15 cellular contexts compared by ENCODE assay signal in the genomic region with DNA sequence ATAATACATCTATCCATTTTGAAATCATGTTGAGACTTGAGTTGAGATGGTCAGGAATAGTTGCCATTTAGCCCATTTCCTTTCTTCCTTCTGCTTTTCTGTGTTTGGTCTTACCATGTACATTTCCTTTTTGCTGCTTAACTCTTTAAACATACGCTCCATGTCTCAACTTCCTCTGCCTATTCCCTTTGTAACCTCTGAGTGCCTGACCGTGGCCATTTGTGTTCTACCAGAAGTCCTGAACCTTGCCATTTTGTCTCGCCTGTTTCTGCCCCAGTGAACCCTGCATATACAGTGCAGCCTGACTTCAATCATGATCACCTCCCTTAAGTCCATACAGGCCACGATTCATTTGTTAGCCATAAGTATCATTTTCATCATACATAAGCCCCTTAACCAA.
A peak's percentile ranks its signal among the peaks of the same experiment; 100 is the strongest.
DNase-seq lines count a peak whose midpoint lies in the region; ATAC-seq, FAIRE-seq and TF ChIP-seq lines count a peak whose summit lies in the region.
"Had no signal": no experiment of that assay in that cellular context is flagged by ENCODE, and none has a peak within 500 bp of the region (broad histone marks: within the 10 kb centered on the region; RNA-seq: fewer than 3 reads in every experiment).

No MANE protein-coding gene starts in this region.

- H3K27ac ChIP-seq in lower lobe of right lung = no peak overlapping the region
- no peak overlapping the region for H3K27ac ChIP-seq in neural progenitor cell
- H3K27ac ChIP-seq: esophagus muscularis mucosa, pancreas, thoracic aorta had no signal

- H3K9me3 ChIP-seq in lower lobe of right lung (no peaks in the 10 kb centered on the region), neural progenitor cell (ENCODE audit: low read depth) (no peaks in the 10 kb centered on the region)
- H3K9me3 ChIP-seq: esophagus muscularis mucosa, pancreas, thoracic aorta had no signal

- H3K9me3 Mint-ChIP-seq in brain (no peaks in the 10 kb centered on the region), neural progenitor cell (no peaks in the 10 kb centered on the region)
- H3K9me3 Mint-ChIP-seq: activated naive CD8-positive, alpha-beta T cell treated with anti-CD3 and anti-CD28 coated beads, Interleukin-2, amount 10 ng/mL, durations not matched to agents 7 days and 5 days; memory B cell had no signal

- H3K4me3 Mint-ChIP-seq in brain (peak overlapping the region in 4 of 5 experiments; percentile 6 to 76 (median 62)), neural progenitor cell (no peak overlapping the region)
- H3K4me3 Mint-ChIP-seq: activated naive CD8-positive, alpha-beta T cell treated with anti-CD3 and anti-CD28 coated beads, Interleukin-2, amount 10 ng/mL, durations not matched to agents 7 days and 5 days; memory B cell had no signal

- H3K4me3 ChIP-seq in lower lobe of right lung = no peak overlapping the region
- H3K4me3 ChIP-seq in neural progenitor cell = no peak overlapping the region
- H3K4me3 ChIP-seq: esophagus muscularis mucosa, pancreas, thoracic aorta had no signal

- peaks cover 4% of the 10 kb centered on the region for H3K36me3 Mint-ChIP-seq in brain
- no peaks in the 10 kb centered on the region for H3K36me3 Mint-ChIP-seq in neural progenitor cell

- H3K79me2 ChIP-seq in neural progenitor cell (ENCODE audit: low read depth) = no peaks in the 10 kb centered on the region

- no peak overlapping the region for H2AFZ ChIP-seq in neural progenitor cell (replicated peaks)

- H3F3A ChIP-seq in neural progenitor cell (ENCODE audit: low read depth) = no peaks in the 10 kb centered on the region

- H3K9ac ChIP-seq in neural progenitor cell = no peak overlapping the region

- no peak overlapping the region for H3K4me2 ChIP-seq in neural progenitor cell

- H3K4me1 ChIP-seq in lower lobe of right lung (peaks cover 34% of the 10 kb centered on the region), neural progenitor cell (peaks cover 15% of the 10 kb centered on the region)

- H3K36me3 ChIP-seq in lower lobe of right lung (no peaks in the 10 kb centered on the region), neural progenitor cell (no peaks in the 10 kb centered on the region)
- H3K36me3 ChIP-seq: esophagus muscularis mucosa, pancreas, thoracic aorta had no signal

- DNase-seq in AML-193 (lab: John Stamatoyannopoulos, UW) = peak; percentile 27 to 36
- DNase-seq in HTR-8/SVneo (ENCODE audit: insufficient read length, low spot score) = no peak
- DNase-seq in lower lobe of right lung = no peak
- DNase-seq in NCI-H748 (lab: John Stamatoyannopoulos, UW; ENCODE audit: unreplicated experiment) = no peak
- DNase-seq in NCI-H187 treated with DMSO at 0.1 percent for 48 hours (lab: John Stamatoyannopoulos, UW) = no peak
- DNase-seq in neural progenitor cell (ENCODE audit: low spot score) = no peak
- DNase-seq: activated naive CD8-positive, alpha-beta T cell treated with anti-CD3 and anti-CD28 coated beads, Interleukin-2, amount 10 ng/mL, durations not matched to agents 7 days and 5 days; cerebellar nuclear complex; pancreas; SW 1271 had no signal

- ATAC-seq in lower lobe of right lung (peak; percentile 37 to 61), HG03108 (IDR thresholded peaks at IDR 0.05; ENCODE audit: unreplicated experiment) (no peak)

- H3K27me3 ChIP-seq in lower lobe of right lung (ENCODE audit: low read depth) (no peaks in the 10 kb centered on the region), neural progenitor cell (no peaks in the 10 kb centered on the region)
- H3K27me3 ChIP-seq: esophagus muscularis mucosa, pancreas had no signal

- H3K27ac Mint-ChIP-seq in brain (peak overlapping the region; percentile 37 to 76 (median 54)), neural progenitor cell (no peak overlapping the region)
- H3K27ac Mint-ChIP-seq: activated naive CD8-positive, alpha-beta T cell treated with anti-CD3 and anti-CD28 coated beads, Interleukin-2, amount 10 ng/mL, durations not matched to agents 7 days and 5 days; memory B cell had no signal

- FAIRE-seq in HTR-8/SVneo (lab: Jason Lieb, UNC) = peak; percentile 62
- FAIRE-seq: pancreas had no signal

- no peaks in the 10 kb centered on the region for H4K20me1 ChIP-seq in neural progenitor cell (ENCODE audit: low read depth)

- intact Hi-C loops in lower lobe of right lung (cut with DNase I) = no loop called here

- no peak for TF ChIP-seq CTCF in brain (conservative IDR thresholded peaks at IDR 0.05)
- no peak for TF ChIP-seq CTCF in lower lobe of right lung (IDR thresholded peaks at IDR 0.05)
- TF ChIP-seq CTCF in neural progenitor cell (IDR thresholded peaks at IDR 0.05) = no peak

- H3K4me1 Mint-ChIP-seq in brain (peaks cover 64% of the 10 kb centered on the region), neural progenitor cell (peaks cover 14% of the 10 kb centered on the region)

- H3K27me3 Mint-ChIP-seq in brain = no peaks in the 10 kb centered on the region
- no peaks in the 10 kb centered on the region for H3K27me3 Mint-ChIP-seq in neural progenitor cell (ENCODE audit: insufficient read depth, low read depth)
- H3K27me3 Mint-ChIP-seq: activated naive CD8-positive, alpha-beta T cell treated with anti-CD3 and anti-CD28 coated beads, Interleukin-2, amount 10 ng/mL, durations not matched to agents 7 days and 5 days; memory B cell had no signal

Comparison
In these comparisons a context has a peak if more than half of its experiments do, and no peak if none do; other contexts are left out.
1. DNase-seq: peak in AML-193 (2 of 2); none in HTR-8/SVneo (single experiment), lower lobe of right lung (single experiment), NCI-H748 (single experiment), NCI-H187 treated with DMSO at 0.1 percent for 48 hours (single experiment) and neural progenitor cell (single experiment).